ENCODE assay signal across 12 cellular contexts in the genomic region with DNA sequence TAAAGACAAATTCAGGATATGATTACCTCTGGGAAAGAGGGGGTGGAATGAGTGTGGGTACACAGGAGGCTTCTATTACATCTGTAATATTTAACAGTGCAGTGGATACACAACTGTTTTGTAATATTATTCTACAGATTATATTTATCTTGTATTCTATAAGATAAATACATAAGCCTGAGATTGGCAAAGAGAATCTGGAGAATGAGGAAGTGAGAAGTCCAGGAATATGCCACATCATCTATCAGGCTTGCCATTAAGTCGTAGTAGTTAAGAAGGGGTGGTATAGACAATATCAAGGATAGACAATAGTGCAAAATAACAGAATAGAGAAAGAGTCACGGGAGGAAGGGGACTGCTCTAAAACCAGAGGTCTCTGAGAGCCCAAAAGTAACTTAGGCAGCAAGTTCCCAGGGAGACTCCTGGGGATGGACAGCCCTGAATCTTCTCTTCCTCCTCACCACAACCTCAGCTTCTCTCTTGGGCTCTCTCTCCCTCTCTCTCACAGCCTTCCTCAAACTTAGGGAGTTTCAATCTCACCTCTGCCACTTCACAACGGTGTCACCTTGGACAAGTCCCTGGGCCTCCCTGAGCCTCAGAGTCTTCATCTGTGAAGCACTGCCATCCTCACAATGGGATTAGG. TPM values are rescaled to one million over a fixed set of nuclear protein-coding genes. Genes with fewer than 3 reads are reported as not detected.
DNase-seq lines count a peak whose midpoint lies in the region; ATAC-seq and TF ChIP-seq lines count a peak whose summit lies in the region.
"Had no signal": no experiment of that assay in that cellular context is flagged by ENCODE, and none has a peak within 500 bp of the region (broad histone marks: within the 10 kb centered on the region; RNA-seq: fewer than 3 reads in every experiment).

No MANE protein-coding gene starts in this region.

- ATAC-seq in HG03469 (IDR thresholded peaks at IDR 0.05; ENCODE audit: unreplicated experiment) = no peak
- no peak for ATAC-seq in HG03139 (IDR thresholded peaks at IDR 0.05; ENCODE audit: unreplicated experiment)

- peaks cover 9% of the 10 kb centered on the region for H3K36me3 Mint-ChIP-seq in dendritic cell treated with granulocyte-macrophage colony-stimulating factor and Interleukin-4, amounts not matched to agents 40 ng/mL and 50 ng/mL, for 4 days (ENCODE audit: low read depth)
- H3K36me3 Mint-ChIP-seq in neural crest cell (ENCODE audit: low read depth) = no peaks in the 10 kb centered on the region

- peak; percentile 21 for DNase-seq in ELR (ENCODE audit: low read depth)
- DNase-seq in NOMO-1 treated with DMSO at 0.1 percent for 48 hours (lab: John Stamatoyannopoulos, UW; ENCODE audit: unreplicated experiment) = peak; percentile 76
- no peak for DNase-seq in neural crest cell (ENCODE audit: low read depth, low spot score)
- DNase-seq in NCI-H2171 treated with DMSO at 0.1 percent for 48 hours (lab: John Stamatoyannopoulos, UW) = no peak
- DNase-seq: CD4-positive, alpha-beta memory T cell; NCI-H1092 treated with DMSO at 0.1 percent for 48 hours; NCI-H226 had no signal

- peaks cover 19% of the 10 kb centered on the region for H3K4me1 Mint-ChIP-seq in dendritic cell treated with granulocyte-macrophage colony-stimulating factor and Interleukin-4, amounts not matched to agents 40 ng/mL and 50 ng/mL, for 4 days (ENCODE audit: low read depth)
- H3K4me1 Mint-ChIP-seq in neural crest cell = no peaks in the 10 kb centered on the region

- H3K27ac Mint-ChIP-seq in dendritic cell treated with granulocyte-macrophage colony-stimulating factor and Interleukin-4, amounts not matched to agents 40 ng/mL and 50 ng/mL, for 4 days = peak overlapping the region; percentile 78
- peak overlapping the region; percentile 69 for H3K27ac Mint-ChIP-seq in neural crest cell (ENCODE audit: unreplicated experiment)
- H3K27ac Mint-ChIP-seq: activated naive CD8-positive, alpha-beta T cell had no signal

- intact Hi-C loops in dendritic cell treated with granulocyte-macrophage colony-stimulating factor and Interleukin-4, amounts not matched to agents 40 ng/mL and 50 ng/mL, for 4 days (cut with micrococcal nuclease) = loop anchor here (10.0 kb wide), 1 partner anchor 356 kb away; the partner anchor contains the start of gene PPP1R8

- H3K9me3 Mint-ChIP-seq in dendritic cell treated with granulocyte-macrophage colony-stimulating factor and Interleukin-4, amounts not matched to agents 40 ng/mL and 50 ng/mL, for 4 days = no peaks in the 10 kb centered on the region
- H3K9me3 Mint-ChIP-seq in neural crest cell = no peaks in the 10 kb centered on the region
- H3K9me3 Mint-ChIP-seq: CD4-positive, alpha-beta memory T cell had no signal

- no peak for TF ChIP-seq CTCF in neural crest cell (conservative IDR thresholded peaks at IDR 0.05)

- peak overlapping the region; percentile 48 for H3K4me3 Mint-ChIP-seq in dendritic cell treated with granulocyte-macrophage colony-stimulating factor and Interleukin-4, amounts not matched to agents 40 ng/mL and 50 ng/mL, for 4 days
- H3K4me3 Mint-ChIP-seq in neural crest cell = no peak overlapping the region
- H3K4me3 Mint-ChIP-seq: activated naive CD8-positive, alpha-beta T cell; CD4-positive, alpha-beta memory T cell had no signal

- H3K27me3 Mint-ChIP-seq in dendritic cell treated with granulocyte-macrophage colony-stimulating factor and Interleukin-4, amounts not matched to agents 40 ng/mL and 50 ng/mL, for 4 days = no peaks in the 10 kb centered on the region
- no peaks in the 10 kb centered on the region for H3K27me3 Mint-ChIP-seq in neural crest cell (ENCODE audit: low read depth)
- H3K27me3 Mint-ChIP-seq: activated naive CD8-positive, alpha-beta T cell; CD4-positive, alpha-beta memory T cell had no signal

RNA-seq across cellular contexts. Expression of gene PTAFR, which starts 14.0 kb away (rescaled TPM):
- total RNA-seq in neural crest cell = 0.25 and 0.28 TPM in 2 replicates
- total RNA-seq: myocyte had no signal

RNA-seq across cellular contexts. Expression of gene DNAJC8, which starts 42.4 kb away (rescaled TPM):
- 132 and 138 TPM in 2 replicates for total RNA-seq in neural crest cell

RNA-seq across cellular contexts. Expression of gene ATP5IF1, which starts 45.5 kb away (rescaled TPM):
- 125 and 127 TPM in 2 replicates for total RNA-seq in neural crest cell

Comparison
In these comparisons a context has a peak if more than half of its experiments do, and no peak if none do; other contexts are left out.
1. DNase-seq: peak in ELR (single experiment) and NOMO-1 treated with DMSO at 0.1 percent for 48 hours (single experiment); none in neural crest cell (single experiment) and NCI-H2171 treated with DMSO at 0.1 percent for 48 hours (single experiment).